In genomic region chr1:3525551-3526482, GRCh38 we compare ENCODE assay signal across 34 cellular contexts.
"Had no signal": no experiment of that assay in that cellular context is flagged by ENCODE, and none has a peak within 500 bp of the region (broad histone marks: within the 10 kb centered on the region; RNA-seq: fewer than 3 reads in every experiment).

No MANE protein-coding gene starts in this region.

- FAIRE-seq: endometrium, islet of Langerhans had no signal

- H3K4me2 ChIP-seq: smooth muscle cell had no signal

- DNase-seq: activated CD4-positive, alpha-beta memory T cell treated with anti-CD3 and anti-CD28 coated beads for 36 hours; activated CD4-positive, alpha-beta T cell treated with anti-CD3 and anti-CD28 coated beads, Interleukin-2, amount 10 ng/mL, durations not matched to agents 24 days and 14 days; activated CD4-positive, CD25-positive, alpha-beta regulatory T cell treated with anti-CD3 and anti-CD28 coated beads, Interleukin-2, amount 50 U/mL, for 72 hours; activated CD8-positive, alpha-beta memory T cell treated with anti-CD3 and anti-CD28 coated beads, Interleukin-2, amount 50 U/mL, for 4 hours; activated gamma-delta T cell; activated naive CD4-positive, alpha-beta T cell treated with anti-CD3 and anti-CD28 coated beads, Interleukin-2, amount 10 ng/mL, durations not matched to agents 7 days and 5 days; activated naive CD8-positive, alpha-beta T cell treated with anti-CD3 and anti-CD28 coated beads, Interleukin-2, amount 10 ng/mL, durations not matched to agents 7 days and 5 days; activated T-cell treated with anti-CD3 and anti-CD28 coated beads, Interleukin-2, amount 50 U/mL, for 24 hours; cerebellar nuclear complex; colonic mucosa; effector CD8-positive, alpha-beta T cell; esophagus squamous epithelium; foreskin melanocyte; glutamatergic neuron; left lung; lower lobe of right lung; mesenchymal stem cell; naive thymus-derived CD8-positive, alpha-beta T cell; occipital lobe; psoas muscle; stimulated activated CD4-positive, alpha-beta T cell treated with anti-CD3 and anti-CD28 coated beads, Interleukin-1b, Interleukin-23, amount 100 ng/mL, for 48 hours; stimulated activated CD4-positive, alpha-beta T cell treated with anti-CD3 and anti-CD28 coated beads, Interleukin-4, amount 100 ng/mL, for 4 hours; stimulated activated CD8-positive, alpha-beta memory T cell treated with anti-CD3 and anti-CD28 coated beads, Interleukin-4, amount 100 ng/mL, for 48 hours; stimulated activated naive B cell treated with anti-CD40 and anti-IgM and Interleukin-4, amounts not matched to agents 10 μg/mL and 1 μg/mL and 100 μg/mL, for 72 hours; stomach; thyroid gland; upper lobe of right lung had no signal

- H3K9me3 ChIP-seq: ascending aorta, colonic mucosa, esophagus squamous epithelium, left lung, lower lobe of right lung, psoas muscle, stomach, thyroid gland, upper lobe of right lung had no signal

- H3K27ac ChIP-seq: ascending aorta, cardiac muscle cell, colonic mucosa, epithelial cell of prostate, esophagus squamous epithelium, left lung, lower lobe of right lung, parathyroid adenoma, psoas muscle, stomach, thyroid gland, upper lobe of right lung had no signal

- H3K79me2 ChIP-seq: parathyroid adenoma had no signal

- H3K36me3 ChIP-seq: cardiac muscle cell, colonic mucosa, stomach, thyroid gland, upper lobe of right lung had no signal

- ATAC-seq: left lung; lower lobe of right lung; naive thymus-derived CD8-positive, alpha-beta T cell; psoas muscle; stimulated activated naive B cell treated with anti-CD40 and anti-IgM and Interleukin-4, amounts not matched to agents 10 μg/mL and 1 μg/mL and 100 μg/mL, for 72 hours; upper lobe of right lung had no signal

- H3K27me3 ChIP-seq: ascending aorta, cardiac muscle cell, colonic mucosa, esophagus squamous epithelium, left lung, thyroid gland, upper lobe of right lung had no signal

- H3K4me3 ChIP-seq: ascending aorta, cardiac muscle cell, colonic mucosa, esophagus squamous epithelium, left lung, lower lobe of right lung, psoas muscle, smooth muscle cell, stomach, thyroid gland, upper lobe of right lung had no signal

- H2AFZ ChIP-seq: parathyroid adenoma had no signal

- H3K9ac ChIP-seq: parathyroid adenoma had no signal

- H3K4me1 ChIP-seq: parathyroid adenoma had no signal
